In the genomic region with DNA sequence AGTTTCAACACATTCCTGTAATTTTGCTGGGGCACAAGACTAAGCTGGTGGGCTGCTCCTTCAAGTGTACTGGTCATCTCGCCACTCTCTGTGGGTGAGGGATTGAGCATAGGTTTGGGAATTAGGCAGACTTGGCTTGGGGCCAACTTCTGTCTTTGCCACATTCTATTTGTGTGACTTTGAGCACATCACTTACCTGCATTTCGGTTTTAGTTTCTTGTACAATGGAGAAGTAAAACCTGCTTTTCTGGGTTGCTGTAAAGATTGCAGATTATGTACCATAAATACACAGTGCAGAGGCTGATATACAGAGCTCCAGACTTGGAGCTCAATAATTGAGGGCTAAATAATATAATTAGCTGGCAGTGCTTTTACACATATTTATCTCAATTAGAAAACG, we compare ENCODE assay signal across 29 cellular contexts.
DNase-seq lines count a peak whose midpoint lies in the region; ATAC-seq and TF ChIP-seq lines count a peak whose summit lies in the region.
"Had no signal": no experiment of that assay in that cellular context is flagged by ENCODE, and none has a peak within 500 bp of the region (broad histone marks: within the 10 kb centered on the region; RNA-seq: fewer than 3 reads in every experiment).

No MANE protein-coding gene starts in this region.

- no peaks in the 10 kb centered on the region for H3K4me1 ChIP-seq in esophagus squamous epithelium
- H3K4me1 ChIP-seq: esophagus muscularis mucosa, testis, uterus had no signal

- TF ChIP-seq POLR2A in esophagus squamous epithelium (IDR thresholded peaks at IDR 0.05) = no peak

- 52 to 56% methylated on average over 3 of the region's 3 CpGs for WGBS in esophagus squamous epithelium, 2 donors

- H3K27ac ChIP-seq in esophagus squamous epithelium = no peak overlapping the region
- H3K27ac ChIP-seq in brain microvascular endothelial cell = no peak overlapping the region
- no peak overlapping the region for H3K27ac ChIP-seq in substantia nigra (ENCODE audit: low read depth, low read length, poor library complexity, severe bottlenecking)
- H3K27ac ChIP-seq: C4-2B, esophagus muscularis mucosa, PC-9, skin epidermis, testis, uterus had no signal

- in situ Hi-C loops in brain microvascular endothelial cell (cut with HindIII; ENCODE audit: low pct_ligation_motif_present, low sequenced_read_pairs) = no loop called here

- H3K27me3 ChIP-seq in esophagus squamous epithelium = no peaks in the 10 kb centered on the region
- no peaks in the 10 kb centered on the region for H3K27me3 ChIP-seq in brain microvascular endothelial cell (replicated peaks)
- H3K27me3 ChIP-seq: esophagus muscularis mucosa, testis, uterus had no signal

- no peaks in the 10 kb centered on the region for H3K9me3 ChIP-seq in esophagus squamous epithelium
- H3K9me3 ChIP-seq: esophagus muscularis mucosa, testis, uterus had no signal

- intact Hi-C loops in esophagus squamous epithelium (cut with DNase I) = no loop called here

- H3K4me3 ChIP-seq in esophagus squamous epithelium = no peak overlapping the region
- H3K4me3 ChIP-seq in brain microvascular endothelial cell (ENCODE audit: low read depth, low read length) = no peak overlapping the region
- H3K4me3 ChIP-seq: esophagus muscularis mucosa, PC-9, skin epidermis, testis, uterus had no signal

- ATAC-seq in GM18498 (IDR thresholded peaks at IDR 0.05; ENCODE audit: unreplicated experiment) = peak; percentile 44
- peak; percentile 82 for ATAC-seq in GM21390 (IDR thresholded peaks at IDR 0.05; ENCODE audit: unreplicated experiment)
- ATAC-seq in HG03025 (IDR thresholded peaks at IDR 0.05; ENCODE audit: low FRiP score, unreplicated experiment) = peak; percentile 89
- ATAC-seq: left colon; stimulated activated effector memory CD8-positive, alpha-beta T cell treated with anti-CD3 and anti-CD28 coated beads, Interleukin-12 subunit alpha, Interleukin-12 subunit beta, amount 100 ng/mL, for 72 hours had no signal

- DNase-seq in NCI-H748 (lab: John Stamatoyannopoulos, UW; ENCODE audit: unreplicated experiment) = peak; percentile 70
- no peak for DNase-seq in esophagus squamous epithelium (lab: John Stamatoyannopoulos, UW)
- DNase-seq in brain microvascular endothelial cell = no peak
- DNase-seq in stimulated activated CD4-positive, alpha-beta T cell treated with anti-CD3 and anti-CD28 coated beads, Interleukin-1b, Interleukin-23, amount 100 ng/mL, for 48 hours = no peak
- no peak for DNase-seq in substantia nigra (lab: John Stamatoyannopoulos, UW)
- DNase-seq: activated B cell treated with CpG ODN at 0.5 μM for 24 hours; activated naive CD4-positive, alpha-beta T cell treated with anti-CD3 and anti-CD28 coated beads, Interleukin-2, amount 50 U/mL, for 16 hours; Calu3; cortex of kidney; DND-41; H7; left colon; naive B cell; NCI-H1694 treated with DMSO at 0.1 percent for 48 hours; NCI-H2227 treated with DMSO at 0.1 percent for 48 hours; NCI-H774; PC-9; Right ventricle myocardium superior; SW 1271; T1000; testis; uterus had no signal

- H3K36me3 ChIP-seq in esophagus squamous epithelium (no peaks in the 10 kb centered on the region), brain microvascular endothelial cell (replicated peaks) (no peaks in the 10 kb centered on the region)
- H3K36me3 ChIP-seq: esophagus muscularis mucosa, uterus had no signal

- TF ChIP-seq CTCF in esophagus squamous epithelium (IDR thresholded peaks at IDR 0.05) = no peak
- TF ChIP-seq CTCF in brain microvascular endothelial cell (IDR thresholded peaks at IDR 0.05; ENCODE audit: low read depth, low read length, missing control alignments) = no peak
